1 cellular context compared by ENCODE assay signal in the genomic region with DNA sequence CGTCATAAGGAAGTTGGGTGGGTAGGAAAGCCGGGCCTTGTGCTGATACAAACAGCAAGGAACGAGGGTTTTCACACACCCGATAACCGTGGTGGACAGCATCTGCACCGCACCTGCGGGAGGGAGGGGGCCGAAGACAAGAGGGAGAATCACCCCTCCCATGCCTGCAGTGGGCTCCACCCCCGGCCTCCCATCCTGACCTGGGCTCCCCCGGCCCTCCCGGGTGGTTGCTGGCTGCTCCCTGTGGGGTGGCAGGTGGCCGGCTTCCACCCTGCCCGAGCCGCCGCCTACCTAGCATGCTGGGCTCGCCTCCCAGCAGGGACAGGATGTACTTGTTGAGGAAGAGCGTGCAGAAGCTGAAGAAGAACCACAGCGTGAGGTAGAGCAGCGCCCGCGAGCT. TPM values are rescaled to one million over a fixed set of nuclear protein-coding genes. Genes with fewer than 3 reads are reported as not detected.
"Had no signal": no experiment of that assay in that cellular context is flagged by ENCODE, and none has a peak within 500 bp of the region (broad histone marks: within the 10 kb centered on the region; RNA-seq: fewer than 3 reads in every experiment).

No MANE protein-coding gene starts in this region.

RNA-seq across cellular contexts. Expression of a gene that starts 44.1 kb away (rescaled TPM):
- total RNA-seq: dermis blood vessel endothelial cell had no signal
